ENCODE assay signal across 14 cellular contexts in genomic region chr6:109243863-109244825, GRCh38.
"Had no signal": no experiment of that assay in that cellular context is flagged by ENCODE, and none has a peak within 500 bp of the region (broad histone marks: within the 10 kb centered on the region; RNA-seq: fewer than 3 reads in every experiment).

No MANE protein-coding gene starts in this region.

- DNase-seq: activated CD4-positive, alpha-beta T cell treated with anti-CD3 and anti-CD28 coated beads, Interleukin-2, amount 50 U/mL, for 4 hours; activated CD8-positive, alpha-beta memory T cell treated with anti-CD3 and anti-CD28 coated beads, Interleukin-2, amount 50 U/mL, for 4 hours; activated naive CD4-positive, alpha-beta T cell treated with Interleukin-2 at 50 U/mL for 16 hours; amniotic stem cell; body of pancreas; central memory CD4-positive, alpha-beta T cell; cortex of kidney; effector memory CD4-positive, alpha-beta T cell; right cardiac atrium; stimulated activated CD4-positive, alpha-beta T cell treated with anti-CD3 and anti-CD28 coated beads, Interleukin-1b, Interleukin-23, amount 100 ng/mL, for 48 hours; stimulated activated naive B cell treated with anti-CD40 and anti-IgM and Interleukin-4, amounts not matched to agents 10 μg/mL and 1 μg/mL and 100 μg/mL, for 72 hours; upper lobe of left lung had no signal

- H3K4me3 Mint-ChIP-seq: stimulated activated naive B cell treated with anti-CD40 and anti-IgM and Interleukin-4, amounts not matched to agents 10 μg/mL and 1 μg/mL and 100 μg/mL, for 72 hours; T-helper 1 cell treated with Interleukin-12 subunit alpha and Interleukin-12 subunit beta and Interleukin-4 antibody, amounts not matched to agents 30 μg/mL and 1 μg/mL, for 36 hours had no signal

- H3K27ac ChIP-seq: body of pancreas, hepatocyte, upper lobe of left lung had no signal

- H3K79me2 ChIP-seq: hepatocyte had no signal

- H3K4me2 ChIP-seq: hepatocyte had no signal

- H3K9me3 ChIP-seq: body of pancreas, upper lobe of left lung had no signal

- H3K27me3 Mint-ChIP-seq: stimulated activated naive B cell treated with anti-CD40 and anti-IgM and Interleukin-4, amounts not matched to agents 10 μg/mL and 1 μg/mL and 100 μg/mL, for 72 hours had no signal

- H2AFZ ChIP-seq: hepatocyte had no signal

- H3K9me3 Mint-ChIP-seq: stimulated activated naive B cell treated with anti-CD40 and anti-IgM and Interleukin-4, amounts not matched to agents 10 μg/mL and 1 μg/mL and 100 μg/mL, for 72 hours had no signal

- H3K4me1 Mint-ChIP-seq: stimulated activated naive B cell treated with anti-CD40 and anti-IgM and Interleukin-4, amounts not matched to agents 10 μg/mL and 1 μg/mL and 100 μg/mL, for 72 hours had no signal

- H3K36me3 ChIP-seq: upper lobe of left lung had no signal

- H3K27me3 ChIP-seq: body of pancreas, hepatocyte, upper lobe of left lung had no signal

- ATAC-seq: body of pancreas; right cardiac atrium; stimulated activated naive B cell treated with anti-CD40 and anti-IgM and Interleukin-4, amounts not matched to agents 10 μg/mL and 1 μg/mL and 100 μg/mL, for 72 hours had no signal

- H3K4me1 ChIP-seq: body of pancreas had no signal

- H3K27ac Mint-ChIP-seq: stimulated activated naive B cell treated with anti-CD40 and anti-IgM and Interleukin-4, amounts not matched to agents 10 μg/mL and 1 μg/mL and 100 μg/mL, for 72 hours; T-helper 1 cell treated with Interleukin-12 subunit alpha and Interleukin-12 subunit beta and Interleukin-4 antibody, amounts not matched to agents 30 μg/mL and 1 μg/mL, for 36 hours had no signal

- H3K4me3 ChIP-seq: body of pancreas, hepatocyte, upper lobe of left lung had no signal

- H3K36me3 Mint-ChIP-seq: stimulated activated naive B cell treated with anti-CD40 and anti-IgM and Interleukin-4, amounts not matched to agents 10 μg/mL and 1 μg/mL and 100 μg/mL, for 72 hours had no signal
